Comparison of ENCODE assay signal across 2 cellular contexts in genomic region chr2:172261292-172261691, GRCh38.
TF ChIP-seq lines count a peak whose summit lies in the region.

No MANE protein-coding gene starts in this region.

TF ChIP-seq in IMR-90, 13 proteins besides CTCF, POLR2A, EP300 and RAD21:
- TF ChIP-seq MXI1 (IDR thresholded peaks at IDR 0.05; ENCODE audit: borderline replicate concordance, low read depth, low read length) (no peak), MAZ (IDR thresholded peaks at IDR 0.05; ENCODE audit: borderline replicate concordance, low read depth, low read length) (no peak), RFX5 (IDR thresholded peaks at IDR 0.05; ENCODE audit: low read depth, low read length) (no peak), SMC3 (IDR thresholded peaks at IDR 0.05; ENCODE audit: low read depth, low read length) (no peak), FOS (IDR thresholded peaks at IDR 0.05; ENCODE audit: low read depth, low read length) (no peak), MAFK (IDR thresholded peaks at IDR 0.05; ENCODE audit: low read depth, low read length) (no peak), USF2 (IDR thresholded peaks at IDR 0.05; ENCODE audit: low read depth, low read length) (no peak), BHLHE40 (IDR thresholded peaks at IDR 0.05; ENCODE audit: low read depth, low read length) (no peak), CEBPB (IDR thresholded peaks at IDR 0.05; ENCODE audit: low read depth, low read length) (no peak), CHD1 (IDR thresholded peaks at IDR 0.05; ENCODE audit: low read depth, low read length) (no peak)
- TF ChIP-seq, protein P1, sequence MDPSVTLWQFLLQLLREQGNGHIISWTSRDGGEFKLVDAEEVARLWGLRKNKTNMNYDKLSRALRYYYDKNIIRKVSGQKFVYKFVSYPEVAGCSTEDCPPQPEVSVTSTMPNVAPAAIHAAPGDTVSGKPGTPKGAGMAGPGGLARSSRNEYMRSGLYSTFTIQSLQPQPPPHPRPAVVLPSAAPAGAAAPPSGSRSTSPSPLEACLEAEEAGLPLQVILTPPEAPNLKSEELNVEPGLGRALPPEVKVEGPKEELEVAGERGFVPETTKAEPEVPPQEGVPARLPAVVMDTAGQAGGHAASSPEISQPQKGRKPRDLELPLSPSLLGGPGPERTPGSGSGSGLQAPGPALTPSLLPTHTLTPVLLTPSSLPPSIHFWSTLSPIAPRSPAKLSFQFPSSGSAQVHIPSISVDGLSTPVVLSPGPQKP (IDR thresholded peaks at IDR 0.05; ENCODE audit: borderline replicate concordance, low read depth, low read length) = no peak

TF ChIP-seq in WTC11, 78 proteins besides CTCF, POLR2A, EP300 and RAD21:
- no peak for TF ChIP-seq FOXK1 (CRISPR knock-in tag; IDR thresholded peaks at IDR 0.05)
- TF ChIP-seq ZNF138 (CRISPR knock-in tag; conservative IDR thresholded peaks at IDR 0.05) = no peak
- TF ChIP-seq, protein P2, sequence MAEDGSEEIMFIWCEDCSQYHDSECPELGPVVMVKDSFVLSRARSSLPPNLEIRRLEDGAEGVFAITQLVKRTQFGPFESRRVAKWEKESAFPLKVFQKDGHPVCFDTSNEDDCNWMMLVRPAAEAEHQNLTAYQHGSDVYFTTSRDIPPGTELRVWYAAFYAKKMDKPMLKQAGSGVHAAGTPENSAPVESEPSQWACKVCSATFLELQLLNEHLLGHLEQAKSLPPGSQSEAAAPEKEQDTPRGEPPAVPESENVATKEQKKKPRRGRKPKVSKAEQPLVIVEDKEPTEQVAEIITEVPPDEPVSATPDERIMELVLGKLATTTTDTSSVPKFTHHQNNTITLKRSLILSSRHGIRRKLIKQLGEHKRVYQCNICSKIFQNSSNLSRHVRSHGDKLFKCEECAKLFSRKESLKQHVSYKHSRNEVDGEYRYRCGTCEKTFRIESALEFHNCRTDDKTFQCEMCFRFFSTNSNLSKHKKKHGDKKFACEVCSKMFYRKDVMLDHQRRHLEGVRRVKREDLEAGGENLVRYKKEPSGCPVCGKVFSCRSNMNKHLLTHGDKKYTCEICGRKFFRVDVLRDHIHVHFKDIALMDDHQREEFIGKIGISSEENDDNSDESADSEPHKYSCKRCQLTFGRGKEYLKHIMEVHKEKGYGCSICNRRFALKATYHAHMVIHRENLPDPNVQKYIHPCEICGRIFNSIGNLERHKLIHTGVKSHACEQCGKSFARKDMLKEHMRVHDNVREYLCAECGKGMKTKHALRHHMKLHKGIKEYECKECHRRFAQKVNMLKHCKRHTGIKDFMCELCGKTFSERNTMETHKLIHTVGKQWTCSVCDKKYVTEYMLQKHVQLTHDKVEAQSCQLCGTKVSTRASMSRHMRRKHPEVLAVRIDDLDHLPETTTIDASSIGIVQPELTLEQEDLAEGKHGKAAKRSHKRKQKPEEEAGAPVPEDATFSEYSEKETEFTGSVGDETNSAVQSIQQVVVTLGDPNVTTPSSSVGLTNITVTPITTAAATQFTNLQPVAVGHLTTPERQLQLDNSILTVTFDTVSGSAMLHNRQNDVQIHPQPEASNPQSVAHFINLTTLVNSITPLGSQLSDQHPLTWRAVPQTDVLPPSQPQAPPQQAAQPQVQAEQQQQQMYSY (CRISPR knock-in tag; IDR thresholded peaks at IDR 0.05) = no peak
- TF ChIP-seq, protein P3, sequence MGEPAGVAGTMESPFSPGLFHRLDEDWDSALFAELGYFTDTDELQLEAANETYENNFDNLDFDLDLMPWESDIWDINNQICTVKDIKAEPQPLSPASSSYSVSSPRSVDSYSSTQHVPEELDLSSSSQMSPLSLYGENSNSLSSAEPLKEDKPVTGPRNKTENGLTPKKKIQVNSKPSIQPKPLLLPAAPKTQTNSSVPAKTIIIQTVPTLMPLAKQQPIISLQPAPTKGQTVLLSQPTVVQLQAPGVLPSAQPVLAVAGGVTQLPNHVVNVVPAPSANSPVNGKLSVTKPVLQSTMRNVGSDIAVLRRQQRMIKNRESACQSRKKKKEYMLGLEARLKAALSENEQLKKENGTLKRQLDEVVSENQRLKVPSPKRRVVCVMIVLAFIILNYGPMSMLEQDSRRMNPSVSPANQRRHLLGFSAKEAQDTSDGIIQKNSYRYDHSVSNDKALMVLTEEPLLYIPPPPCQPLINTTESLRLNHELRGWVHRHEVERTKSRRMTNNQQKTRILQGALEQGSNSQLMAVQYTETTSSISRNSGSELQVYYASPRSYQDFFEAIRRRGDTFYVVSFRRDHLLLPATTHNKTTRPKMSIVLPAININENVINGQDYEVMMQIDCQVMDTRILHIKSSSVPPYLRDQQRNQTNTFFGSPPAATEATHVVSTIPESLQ (CRISPR knock-in tag; IDR thresholded peaks at IDR 0.05) = no peak
- TF ChIP-seq ZNF396 (CRISPR knock-in tag; IDR thresholded peaks at IDR 0.05; ENCODE audit: borderline replicate concordance) = no peak
- TF ChIP-seq NR2C2 (CRISPR knock-in tag; IDR thresholded peaks at IDR 0.05) = no peak
- no peak for TF ChIP-seq PRRX2 (CRISPR knock-in tag; IDR thresholded peaks at IDR 0.05)
- TF ChIP-seq, protein P4, sequence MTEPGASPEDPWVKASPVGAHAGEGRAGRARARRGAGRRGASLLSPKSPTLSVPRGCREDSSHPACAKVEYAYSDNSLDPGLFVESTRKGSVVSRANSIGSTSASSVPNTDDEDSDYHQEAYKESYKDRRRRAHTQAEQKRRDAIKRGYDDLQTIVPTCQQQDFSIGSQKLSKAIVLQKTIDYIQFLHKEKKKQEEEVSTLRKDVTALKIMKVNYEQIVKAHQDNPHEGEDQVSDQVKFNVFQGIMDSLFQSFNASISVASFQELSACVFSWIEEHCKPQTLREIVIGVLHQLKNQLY (CRISPR knock-in tag; IDR thresholded peaks at IDR 0.05) = no peak
- TF ChIP-seq, protein P5, sequence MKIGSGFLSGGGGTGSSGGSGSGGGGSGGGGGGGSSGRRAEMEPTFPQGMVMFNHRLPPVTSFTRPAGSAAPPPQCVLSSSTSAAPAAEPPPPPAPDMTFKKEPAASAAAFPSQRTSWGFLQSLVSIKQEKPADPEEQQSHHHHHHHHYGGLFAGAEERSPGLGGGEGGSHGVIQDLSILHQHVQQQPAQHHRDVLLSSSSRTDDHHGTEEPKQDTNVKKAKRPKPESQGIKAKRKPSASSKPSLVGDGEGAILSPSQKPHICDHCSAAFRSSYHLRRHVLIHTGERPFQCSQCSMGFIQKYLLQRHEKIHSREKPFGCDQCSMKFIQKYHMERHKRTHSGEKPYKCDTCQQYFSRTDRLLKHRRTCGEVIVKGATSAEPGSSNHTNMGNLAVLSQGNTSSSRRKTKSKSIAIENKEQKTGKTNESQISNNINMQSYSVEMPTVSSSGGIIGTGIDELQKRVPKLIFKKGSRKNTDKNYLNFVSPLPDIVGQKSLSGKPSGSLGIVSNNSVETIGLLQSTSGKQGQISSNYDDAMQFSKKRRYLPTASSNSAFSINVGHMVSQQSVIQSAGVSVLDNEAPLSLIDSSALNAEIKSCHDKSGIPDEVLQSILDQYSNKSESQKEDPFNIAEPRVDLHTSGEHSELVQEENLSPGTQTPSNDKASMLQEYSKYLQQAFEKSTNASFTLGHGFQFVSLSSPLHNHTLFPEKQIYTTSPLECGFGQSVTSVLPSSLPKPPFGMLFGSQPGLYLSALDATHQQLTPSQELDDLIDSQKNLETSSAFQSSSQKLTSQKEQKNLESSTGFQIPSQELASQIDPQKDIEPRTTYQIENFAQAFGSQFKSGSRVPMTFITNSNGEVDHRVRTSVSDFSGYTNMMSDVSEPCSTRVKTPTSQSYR (CRISPR knock-in tag; IDR thresholded peaks at IDR 0.05) = no peak
- no peak for TF ChIP-seq ESRRA (CRISPR knock-in tag; IDR thresholded peaks at IDR 0.05; ENCODE audit: borderline replicate concordance)
- TF ChIP-seq GTF2I (CRISPR knock-in tag; conservative IDR thresholded peaks at IDR 0.05) = no peak
- no peak for TF ChIP-seq USF1 (CRISPR knock-in tag; IDR thresholded peaks at IDR 0.05)
- no peak for TF ChIP-seq GABPB1 (CRISPR knock-in tag; IDR thresholded peaks at IDR 0.05)
